ENCODE assay signal across 10 cellular contexts in genomic region chr11:77410076-77410827, GRCh38.
DNase-seq lines count a peak whose midpoint lies in the region; ATAC-seq, FAIRE-seq and TF ChIP-seq lines count a peak whose summit lies in the region.
"Had no signal": no experiment of that assay in that cellular context is flagged by ENCODE, and none has a peak within 500 bp of the region (broad histone marks: within the 10 kb centered on the region; RNA-seq: fewer than 3 reads in every experiment).

No MANE protein-coding gene starts in this region.

- H2BK20ac ChIP-seq in H1 (ENCODE audit: low read length), result no peak overlapping the region

- no peak overlapping the region for H4K8ac ChIP-seq in H1 (ENCODE audit: extremely low read depth, insufficient read depth, low read length)

- DNase-seq in SIG-M5 treated with dmso at 0.1 percent for 504 hours (lab: John Stamatoyannopoulos, UW; ENCODE audit: unreplicated experiment) (peak; percentile 50), SIG-M5 (lab: John Stamatoyannopoulos, UW) (no peak), H1 (ENCODE audit: low read depth in 1 of 2, low spot score in 2 of 2) (no peak), gastrocnemius medialis (no peak), suprapubic skin (ENCODE audit: low spot score in 2 of 2) (no peak), GOT3 (lab: John Stamatoyannopoulos, UW) (no peak)
- no peak for DNase-seq in stimulated activated CD4-positive, alpha-beta T cell treated with anti-CD3 and anti-CD28 coated beads, Interleukin-4, amount 100 ng/mL, for 1 hour
- DNase-seq: activated CD8-positive, alpha-beta memory T cell treated with anti-CD3 and anti-CD28 coated beads for 24 hours; NCI-H2227 treated with DMSO at 0.1 percent for 48 hours had no signal

- no peak for ATAC-seq in gastrocnemius medialis

- H3K4me1 ChIP-seq in Loucy (ENCODE audit: insufficient read depth, low read length, poor library complexity, severe bottlenecking) (peaks cover 50% of the 10 kb centered on the region), H1 (replicated peaks in 1 of 4; ENCODE audit: control insufficient read depth in 3 of 4, insufficient read depth in 4 of 4, low read length in 3 of 4) (peaks cover 0 to 22% (median 16%) of the 10 kb centered on the region in 4 experiments; a peak in 5 of 7 replicates), gastrocnemius medialis (peaks cover 42 to 52% of the 10 kb centered on the region in 2 donors), suprapubic skin (peaks cover 25% of the 10 kb centered on the region)

- TF ChIP-seq CTCF in Loucy (conservative IDR thresholded peaks at IDR 0.05; ENCODE audit: low read length) (no peak), H1 (IDR thresholded peaks at IDR 0.05; ENCODE audit: control extremely low read depth in 1 of 3, insufficient read depth in 1 of 3, low read depth in 1 of 3, low read length in 3 of 3) (no peak), gastrocnemius medialis (IDR thresholded peaks at IDR 0.05 in 4 of 5, conservative IDR thresholded peaks at IDR 0.05 in 1 of 5) (no peak), suprapubic skin (IDR thresholded peaks at IDR 0.05) (no peak)

- no peak overlapping the region for H2BK120ac ChIP-seq in H1 (replicated peaks; ENCODE audit: low read depth, low read length)

- TF ChIP-seq EP300 in H1 (IDR thresholded peaks at IDR 0.05; ENCODE audit: borderline replicate concordance in 1 of 2, low read depth in 2 of 2, low read length in 2 of 2) (no peak), suprapubic skin (IDR thresholded peaks at IDR 0.05) (no peak)

- H2AK5ac ChIP-seq in H1 (ENCODE audit: low read depth, low read length), result no peak overlapping the region

- no peak overlapping the region for H2BK12ac ChIP-seq in H1 (ENCODE audit: low read depth, low read length)

- no peak overlapping the region; the same call in 1 of the 2 replicates for H3K18ac ChIP-seq in H1 (ENCODE audit: extremely low read depth, low read length)

- TF ChIP-seq RAD21 in H1 (IDR thresholded peaks at IDR 0.05 in 1 of 2, conservative IDR thresholded peaks at IDR 0.05 in 1 of 2; ENCODE audit: low read depth in 2 of 2, low read length in 2 of 2), result no peak

- no peak overlapping the region for H3K27ac ChIP-seq in H1 (ENCODE audit: low read depth, low read length)
- peak overlapping the region; percentile 84 to 92 (median 87) for H3K27ac ChIP-seq in gastrocnemius medialis
- no peak overlapping the region for H3K27ac ChIP-seq in suprapubic skin

- in situ Hi-C loops in gastrocnemius medialis (cut with MboI; ENCODE audit: low sequenced_read_pairs in 4 of 4), result no loop called here

- 36% methylated on average over 4 of the region's 4 CpGs; no CpG with 5 or more reads in 1 of the 2 experiments for WGBS in H1 (ENCODE audit: extremely low coverage in 1 of 2, insufficient coverage in 1 of 2, insufficient read length in 1 of 2, insufficient replicate concordance in 2 of 2, low coverage in 1 of 2, low lambda C conversion rate in 2 of 2, missing lambda C conversion rate in 1 of 2), 2 experiments
- WGBS in suprapubic skin, result 83% methylated on average over 4 of the region's 4 CpGs

- intact Hi-C loops in gastrocnemius medialis (cut with DNase I; ENCODE audit: low total_unique reads), result no loop called here

- no peak overlapping the region for H2AFZ ChIP-seq in Loucy (ENCODE audit: low read length)
- no peak overlapping the region for H2AFZ ChIP-seq in H1 (ENCODE audit: low read length)

- H3K4me2 ChIP-seq in Loucy (ENCODE audit: low read depth, low read length, poor library complexity, severe bottlenecking), result peak overlapping the region; percentile 90
- H3K4me2 ChIP-seq in H1 (ENCODE audit: insufficient read depth in 1 of 2, low read depth in 2 of 2, low read length in 2 of 2), result peak overlapping the region; percentile 89 to 98

- H3K9me3 ChIP-seq in Loucy (ENCODE audit: insufficient read depth, low read depth, low read length) (no peaks in the 10 kb centered on the region), H1 (ENCODE audit: insufficient read depth in 2 of 2, low read depth in 1 of 2, low read length in 1 of 2) (no peaks in the 10 kb centered on the region), gastrocnemius medialis (no peaks in the 10 kb centered on the region), suprapubic skin (no peaks in the 10 kb centered on the region)

- no peak for FAIRE-seq in H1 (lab: Jason Lieb, UNC)

- POLR2A ChIA-PET in H1 (lab: Charles Lee; ENCODE audit: partially characterized antibody), result interaction anchor here (3.7 kb wide), 1 partner anchor 61 kb away, joined by 21 read pairs; no protein-coding TSS in a partner anchor

- H4K5ac ChIP-seq in H1 (ENCODE audit: insufficient read length, low read depth, low read length), result no peak overlapping the region

- CTCF ChIA-PET in H1 (lab: Charles Lee; ENCODE audit: partially characterized antibody), result interaction anchor here (0.7 to 4.3 kb wide), 4 partner anchors 57 to 209 kb away, joined by 3 to 27 read pairs (median 4); no protein-coding TSS in a partner anchor

- no peaks in the 10 kb centered on the region for H3K9me2 ChIP-seq in Loucy (replicated peaks; ENCODE audit: low read depth, low read length)

- H3K14ac ChIP-seq in H1 (ENCODE audit: insufficient read length), result no peak overlapping the region

- no peak overlapping the region for H3K56ac ChIP-seq in H1 (replicated peaks; ENCODE audit: insufficient read length, low read depth, low read length)

- H3K36me3 ChIP-seq in Loucy (ENCODE audit: insufficient read depth, low read length), result no peaks in the 10 kb centered on the region
- no peaks in the 10 kb centered on the region; a peak in 1 of 8 replicates for H3K36me3 ChIP-seq in H1 (ENCODE audit: control insufficient read depth in 2 of 4, insufficient read depth in 4 of 4, low read length in 3 of 4)
- H3K36me3 ChIP-seq in gastrocnemius medialis, result no peaks in the 10 kb centered on the region
- H3K36me3 ChIP-seq in suprapubic skin, result no peaks in the 10 kb centered on the region

- peaks cover 9% of the 10 kb centered on the region for H3K23me2 ChIP-seq in H1 (ENCODE audit: low read depth, low read length)

- no peaks in the 10 kb centered on the region for H3K27me3 ChIP-seq in Loucy (ENCODE audit: insufficient read depth, low read length, poor library complexity, severe bottlenecking)
- no peaks in the 10 kb centered on the region for H3K27me3 ChIP-seq in H1 (replicated peaks in 1 of 4; ENCODE audit: control insufficient read depth in 3 of 4, extremely low read depth in 1 of 4, insufficient read depth in 3 of 4, low read length in 3 of 4)
- H3K27me3 ChIP-seq in gastrocnemius medialis, result no peaks in the 10 kb centered on the region
- no peaks in the 10 kb centered on the region for H3K27me3 ChIP-seq in suprapubic skin

- TF ChIP-seq POLR2A in H1 (IDR thresholded peaks at IDR 0.05; ENCODE audit: control extremely low read depth in 1 of 2, low read depth in 2 of 2, low read length in 2 of 2), result no peak
- no peak for TF ChIP-seq POLR2A in gastrocnemius medialis (IDR thresholded peaks at IDR 0.05)
- TF ChIP-seq POLR2A in suprapubic skin (IDR thresholded peaks at IDR 0.05), result no peak

- peaks cover 9% of the 10 kb centered on the region for H3K79me1 ChIP-seq in H1 (ENCODE audit: low read depth, low read length)

- H2BK15ac ChIP-seq in H1 (ENCODE audit: low read length), result no peak overlapping the region

- no peak overlapping the region for H3K4me3 ChIP-seq in Loucy (ENCODE audit: low read length, poor library complexity, severe bottlenecking)
- peak overlapping the region in 1 of 4 experiments; percentile 83; a peak in 2 of 8 replicates for H3K4me3 ChIP-seq in H1 (ENCODE audit: extremely low read depth in 1 of 4, insufficient read depth in 2 of 4, low read depth in 3 of 4, low read length in 4 of 4)
- peak overlapping the region in 1 of 4 donors; percentile 61 for H3K4me3 ChIP-seq in gastrocnemius medialis
- no peak overlapping the region for H3K4me3 ChIP-seq in suprapubic skin

- no peak overlapping the region for H4K91ac ChIP-seq in H1 (replicated peaks; ENCODE audit: insufficient read length, low read length)

- H3F3A ChIP-seq in Loucy (ENCODE audit: low read depth), result no peaks in the 10 kb centered on the region

- H3K79me2 ChIP-seq in Loucy (ENCODE audit: insufficient read depth, low read length) (peaks cover 64% of the 10 kb centered on the region), H1 (ENCODE audit: control insufficient read depth in 1 of 2, insufficient read depth in 2 of 2, low read length in 2 of 2) (peaks cover 20 to 87% of the 10 kb centered on the region in 2 experiments)

- H3K9ac ChIP-seq in Loucy (ENCODE audit: low read depth, low read length, poor library complexity, severe bottlenecking), result no peak overlapping the region
- no peak overlapping the region for H3K9ac ChIP-seq in H1 (replicated peaks in 1 of 4; ENCODE audit: extremely low read depth in 1 of 4, low read depth in 3 of 4, low read length in 3 of 4)

- H4K20me1 ChIP-seq in Loucy (ENCODE audit: insufficient read depth, low read length, poor library complexity, severe bottlenecking) (peaks cover 6% of the 10 kb centered on the region), H1 (replicated peaks in 1 of 2; ENCODE audit: control insufficient read depth in 1 of 2, insufficient read depth in 2 of 2, low read length in 2 of 2) (peaks cover 0 to 8% of the 10 kb centered on the region in 2 experiments)

- no peak overlapping the region for H2BK5ac ChIP-seq in H1 (ENCODE audit: low read depth, low read length)

- no peak overlapping the region for H3K4ac ChIP-seq in H1 (replicated peaks; ENCODE audit: insufficient read length, low read depth, low read length)

- no peak overlapping the region for H3K23ac ChIP-seq in H1 (ENCODE audit: insufficient read length)

TF ChIP-seq in H1, 55 proteins besides CTCF, POLR2A, EP300 and RAD21 (continues in another document):
- TF ChIP-seq NRF1 (IDR thresholded peaks at IDR 0.05; ENCODE audit: low read depth, low read length) (no peak), KDM1A (IDR thresholded peaks at IDR 0.05; ENCODE audit: borderline replicate concordance, low read length) (no peak), TAF7 (optimal IDR thresholded peaks at IDR 0.05; ENCODE audit: borderline replicate concordance, low read depth, low read length) (no peak), CTBP2 (IDR thresholded peaks at IDR 0.05; ENCODE audit: borderline replicate concordance, insufficient read depth, insufficient read length, low read length) (no peak), SRF (IDR thresholded peaks at IDR 0.05; ENCODE audit: low read depth, low read length) (no peak), EGR1 (IDR thresholded peaks at IDR 0.05; ENCODE audit: borderline replicate concordance, low read depth, low read length) (no peak), KDM5A (IDR thresholded peaks at IDR 0.05; ENCODE audit: low read length) (no peak), BCL11A (IDR thresholded peaks at IDR 0.05; ENCODE audit: low read depth in 2 of 2, low read length in 2 of 2) (no peak), EZH2 (IDR thresholded peaks at IDR 0.05; ENCODE audit: low read depth, low read length, severe bottlenecking) (no peak), CBX5 (IDR thresholded peaks at IDR 0.05; ENCODE audit: low read depth, low read length) (no peak), RNF2 (IDR thresholded peaks at IDR 0.05; ENCODE audit: borderline replicate concordance, low read depth, low read length, missing control alignments, poor library complexity, severe bottlenecking) (no peak)
- TF ChIP-seq, protein P1, sequence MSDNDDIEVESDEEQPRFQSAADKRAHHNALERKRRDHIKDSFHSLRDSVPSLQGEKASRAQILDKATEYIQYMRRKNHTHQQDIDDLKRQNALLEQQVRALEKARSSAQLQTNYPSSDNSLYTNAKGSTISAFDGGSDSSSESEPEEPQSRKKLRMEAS (IDR thresholded peaks at IDR 0.05), result no peak

Comparison
In these comparisons a context has a peak if more than half of its experiments do, and no peak if none do; other contexts are left out.
1. H3K27ac ChIP-seq: peak in gastrocnemius medialis (4 of 4); none in H1 (single experiment) and suprapubic skin (single experiment).